1 cellular context compared by ENCODE assay signal in genomic region chr14:100193417-100194357, GRCh38.
A peak's percentile ranks its signal among the peaks of the same experiment; 100 is the strongest.
TF ChIP-seq lines count a peak whose summit lies in the region.

No MANE protein-coding gene starts in this region.

TF ChIP-seq in HEK293, 187 proteins besides CTCF, POLR2A, EP300 and RAD21 (continued from another document):
- no peak for TF ChIP-seq ZSCAN4 (tag by site-specific recombination; IDR thresholded peaks at IDR 0.05)
- TF ChIP-seq ZNF202 (tag by site-specific recombination; IDR thresholded peaks at IDR 0.05; ENCODE audit: borderline replicate concordance), result no peak
- peak; percentile 20; the same call in 1 of the 2 replicates for TF ChIP-seq ZNF548 (tag by site-specific recombination; IDR thresholded peaks at IDR 0.05)
- TF ChIP-seq ZSCAN30 (tag by site-specific recombination; IDR thresholded peaks at IDR 0.05), result no peak
